19 cellular contexts compared by ENCODE assay signal in the genomic region with DNA sequence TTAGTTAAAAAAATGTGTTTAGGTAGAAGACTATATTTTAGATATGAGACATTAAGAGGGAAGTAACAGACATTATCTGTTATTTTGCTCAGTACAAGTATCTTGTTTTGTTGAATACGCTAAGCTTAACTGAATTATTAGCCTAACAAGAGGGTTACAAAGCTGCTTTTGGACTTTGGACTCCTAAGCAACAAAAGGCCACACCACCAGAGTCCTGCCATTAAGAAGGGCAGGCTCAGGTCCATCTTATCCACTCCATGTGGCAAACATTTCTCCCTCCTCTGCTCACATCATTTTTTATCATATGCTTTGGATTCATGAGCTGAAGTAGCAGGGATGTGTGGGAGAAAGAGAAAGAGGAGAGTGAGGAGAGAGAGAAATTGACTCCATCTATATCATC. TPM values are rescaled to one million over a fixed set of nuclear protein-coding genes. Genes with fewer than 3 reads are reported as not detected.
DNase-seq lines count a peak whose midpoint lies in the region; ATAC-seq, FAIRE-seq and TF ChIP-seq lines count a peak whose summit lies in the region.
"Had no signal": no experiment of that assay in that cellular context is flagged by ENCODE, and none has a peak within 500 bp of the region (broad histone marks: within the 10 kb centered on the region; RNA-seq: fewer than 3 reads in every experiment).

No MANE protein-coding gene starts in this region.

- intact Hi-C loops in HepG2 (cut with micrococcal nuclease; ENCODE audit: unreplicated experiment) (no loop called here), right lobe of liver (cut with DNase I) (no loop called here), dorsolateral prefrontal cortex (cut with DNase I) (no loop called here)

- peaks cover 58% of the 10 kb centered on the region for H3K79me2 ChIP-seq in HepG2 (ENCODE audit: insufficient read depth, low read length)

- H3K27ac ChIP-seq in HepG2 (ENCODE audit: extremely low read length, insufficient read depth, low read length) (no peak overlapping the region), right lobe of liver (no peak overlapping the region), dorsolateral prefrontal cortex (peak overlapping the region in 36 of 59 donors; percentile 6 to 74 (median 33))

- peak; percentile 32 for FAIRE-seq in HepG2 (lab: Jason Lieb, UNC)
- FAIRE-seq: A204.1, H1 had no signal

- POLR2A ChIA-PET in HepG2 (lab: Yijun Ruan, JAX): interaction anchor here (1.3 to 1.6 kb wide), 2 partner anchors 33 to 179 kb away, joined by 3 to 6 read pairs; a partner anchor contains a TSS

- no peak for TF ChIP-seq RAD21 in HepG2 (CRISPR knock-in tag; IDR thresholded peaks at IDR 0.05)

- no peaks in the 10 kb centered on the region for H3K27me3 ChIP-seq in HepG2 (ENCODE audit: control insufficient read depth in 1 of 2, insufficient read depth in 2 of 2, low read length in 2 of 2)
- H3K27me3 ChIP-seq in right lobe of liver: no peaks in the 10 kb centered on the region
- no peaks in the 10 kb centered on the region for H3K27me3 ChIP-seq in dorsolateral prefrontal cortex
- no peaks in the 10 kb centered on the region for H3K27me3 ChIP-seq in MG63
- H3K27me3 ChIP-seq: BE2C had no signal

- H3K4me3 ChIP-seq in HepG2 (replicated peaks in 1 of 3; ENCODE audit: insufficient read depth in 1 of 3, low read depth in 2 of 3, low read length in 3 of 3): no peak overlapping the region
- no peak overlapping the region for H3K4me3 ChIP-seq in right lobe of liver
- no peak overlapping the region for H3K4me3 ChIP-seq in dorsolateral prefrontal cortex
- no peak overlapping the region for H3K4me3 ChIP-seq in MG63
- H3K4me3 ChIP-seq: HAP-1 had no signal

- no peak overlapping the region for H3K9ac ChIP-seq in HepG2 (ENCODE audit: insufficient read depth, low read depth, low read length)

- CTCF ChIA-PET in HepG2 (lab: Yijun Ruan, JAX; ENCODE audit: low intra/inter-chr PET ratio, low total read pairs): no interaction called here

- TF ChIP-seq CTCF in HepG2 (CRISPR knock-in tag; IDR thresholded peaks at IDR 0.05): no peak
- TF ChIP-seq CTCF in right lobe of liver (IDR thresholded peaks at IDR 0.05): no peak
- no peak for TF ChIP-seq CTCF in dorsolateral prefrontal cortex (IDR thresholded peaks at IDR 0.05 in 54 of 56, conservative IDR thresholded peaks at IDR 0.05 in 2 of 56; ENCODE audit: low read depth in 1 of 56, partially characterized antibody in 56 of 56)

- no peak for TF ChIP-seq EP300 in HepG2 (IDR thresholded peaks at IDR 0.05; ENCODE audit: low read depth in 2 of 2, low read length in 2 of 2)
- TF ChIP-seq EP300 in HepG2 (CRISPR knock-in tag; IDR thresholded peaks at IDR 0.05; ENCODE audit: borderline replicate concordance): no peak

- no peak overlapping the region for H2AFZ ChIP-seq in HepG2 (ENCODE audit: low read length)

- H4K20me1 ChIP-seq in HepG2 (ENCODE audit: insufficient read depth, low read length): no peaks in the 10 kb centered on the region

- no peaks in the 10 kb centered on the region for H3K9me3 ChIP-seq in HepG2 (ENCODE audit: low read length)
- no peaks in the 10 kb centered on the region for H3K9me3 ChIP-seq in right lobe of liver
- H3K9me3 ChIP-seq in MG63: no peaks in the 10 kb centered on the region
- H3K9me3 ChIP-seq: BE2C, HAP-1 had no signal

- H3K4me2 ChIP-seq in HepG2 (ENCODE audit: low read depth, low read length): peak overlapping the region; percentile 28; the same call in 1 of the 2 replicates

- H3K36me3 ChIP-seq in HepG2 (replicated peaks in 1 of 2; ENCODE audit: control insufficient read depth in 1 of 2, insufficient read depth in 2 of 2, low read length in 2 of 2) (no peaks in the 10 kb centered on the region), right lobe of liver (no peaks in the 10 kb centered on the region), MG63 (no peaks in the 10 kb centered on the region)
- H3K36me3 ChIP-seq: BE2C, HAP-1 had no signal

- H3K4me1 ChIP-seq in HepG2 (ENCODE audit: insufficient read depth, low read length) (peaks cover 16% of the 10 kb centered on the region), right lobe of liver (no peaks in the 10 kb centered on the region)

- DNase-seq in HepG2 (ENCODE audit: low spot score): peak; percentile 52
- DNase-seq in right lobe of liver: no peak
- peak; percentile 26 for DNase-seq in HuH-7 (ENCODE audit: low spot score)
- no peak for DNase-seq in dorsolateral prefrontal cortex
- no peak for DNase-seq in GM19240 (ENCODE audit: insufficient read length, low spot score)
- no peak for DNase-seq in MG63
- DNase-seq: ACHN; BE2C; C1 segment of cervical spinal cord; CD4-positive, CD25-positive, alpha-beta regulatory T cell; CD8-positive, alpha-beta memory T cell; COR-L47; DMS 273 treated with DMSO at 0.1 percent for 48 hours; DMS79; GF-D8; KG1 had no signal

- in situ Hi-C loops in HepG2 (cut with HindIII; ENCODE audit: extremely low pct_ligation_motif_present, low pct_unique_long_range_greater_than_20kb): no loop called here

- 81% methylated on average over 1 of the region's 1 CpG for WGBS in HepG2 (ENCODE audit: low lambda C conversion rate)
- WGBS in right lobe of liver (ENCODE audit: insufficient coverage, low coverage, low lambda C conversion rate, missing lambda C conversion rate): 92% methylated on average over 1 of the region's 1 CpG

- BruUV-seq in HepG2 (replicated peaks; lab: Mats Ljungman, UMichigan): no TSS peak

- peak; percentile 52; the same call in 2 of the 3 replicates for ATAC-seq in HepG2
- ATAC-seq in right lobe of liver: no peak

- TF ChIP-seq POLR2A in HepG2 (IDR thresholded peaks at IDR 0.05; ENCODE audit: insufficient read depth in 1 of 2, low read depth in 2 of 2, low read length in 2 of 2) (no peak), right lobe of liver (IDR thresholded peaks at IDR 0.05) (no peak)

TF ChIP-seq in HepG2, 621 proteins besides CTCF, POLR2A, EP300 and RAD21 (continues in another document):
- no peak for TF ChIP-seq HDAC1 (CRISPR knock-in tag; IDR thresholded peaks at IDR 0.05)

RNA-seq across cellular contexts. Expression of a gene that starts 33.5 kb away (rescaled TPM):
- total RNA-seq in HepG2 (2016; rRNA removed; fragmentation: Illumina TruSeq; extraction: Trizol): 26.4 and 28.9 TPM in 2 replicates
- total RNA-seq in HepG2 (2016; cell fraction: cytosol; rRNA removed; fragmentation: Illumina TruSeq; extraction: Trizol; ENCODE audit: low read depth): 6.6 and 7.4 TPM in 2 replicates
- total RNA-seq in HepG2 (2016; cell fraction: insoluble cytoplasmic fraction; rRNA removed; fragmentation: Illumina TruSeq; extraction: Trizol): 22.4 and 26.0 TPM in 2 replicates
- 11.1 and 11.2 TPM in 2 replicates for total RNA-seq in HepG2 (2016; cell fraction: membrane; rRNA removed; fragmentation: Illumina TruSeq; extraction: Trizol)
- total RNA-seq in HepG2 (2016; cell fraction: nucleus; rRNA removed; fragmentation: Illumina TruSeq; extraction: Trizol): 39.7 and 41.7 TPM in 2 replicates
- 8.8 and 9.7 TPM in 2 replicates for polyA plus RNA-seq in HepG2 (2011; rRNA removed)
- polyA plus RNA-seq in HepG2 (2011; cell fraction: cytosol; rRNA removed): 3.7 and 4.4 TPM in 2 replicates
- 22.4 and 23.2 TPM in 2 replicates for polyA plus RNA-seq in HepG2 (2011; cell fraction: nucleus; rRNA removed)
- polyA plus RNA-seq in HepG2 (2012): 7.1 and 8.1 TPM in 2 replicates
- 1.5 and 1.8 TPM in 2 replicates for polyA plus RNA-seq in HepG2 (2016; cell fraction: cytosol; fragmentation: Illumina TruSeq; extraction: Trizol; ENCODE audit: low read depth)
- polyA plus RNA-seq in HepG2 (2016; cell fraction: insoluble cytoplasmic fraction; fragmentation: Illumina TruSeq; extraction: Trizol; ENCODE audit: low read depth): 16.7 and 19.5 TPM in 2 replicates
- polyA plus RNA-seq in HepG2 (2016; cell fraction: membrane; fragmentation: Illumina TruSeq; extraction: Trizol; ENCODE audit: low read depth): 4.2 and 4.7 TPM in 2 replicates
- polyA plus RNA-seq in HepG2 (2016; cell fraction: nucleus; fragmentation: Illumina TruSeq; extraction: Trizol; ENCODE audit: insufficient read depth, low read depth): 65.6 and 72.4 TPM in 2 replicates
- polyA minus RNA-seq in HepG2 (2011; rRNA and poly(A)+ RNA removed; ENCODE audit: low replicate concordance): 15.3 and 17.6 TPM in 2 replicates
- polyA minus RNA-seq in HepG2 (2011; cell fraction: cytosol; rRNA and poly(A)+ RNA removed): 8.8 and 11.6 TPM in 2 replicates
- polyA minus RNA-seq in HepG2 (2011; cell fraction: nucleus; rRNA and poly(A)+ RNA removed): 43.5 and 49.5 TPM in 2 replicates
- 1 to 10 TPM in 5 of 6 experiments, under 1 TPM in 1; 0.70 to 8.2 (median 2.4) TPM for total RNA-seq in right lobe of liver
- 10 to 100 TPM; 13.5 to 49.3 (median 28.3) TPM for total RNA-seq in dorsolateral prefrontal cortex
- total RNA-seq in MG63 (2014; rRNA removed; shearing (Covaris generic); ENCODE audit: low replicate concordance): 2.3 and 5.6 TPM in 2 replicates

Comparison
In these comparisons a context has a peak if more than half of its experiments do, and no peak if none do; other contexts are left out.
1. DNase-seq: peak in HepG2 (single experiment) and HuH-7 (single experiment); none in right lobe of liver (0 of 3), dorsolateral prefrontal cortex (0 of 10), GM19240 (single experiment) and MG63 (single experiment).
2. H3K27ac ChIP-seq: peak in dorsolateral prefrontal cortex (36 of 59); none in HepG2 (single experiment) and right lobe of liver (0 of 3).